ENCODE assay signal across 11 cellular contexts in genomic region chr5:2752059-2752874, GRCh38. TPM values are rescaled to one million over a fixed set of nuclear protein-coding genes. Genes with fewer than 3 reads are reported as not detected.
DNase-seq lines count a peak whose midpoint lies in the region; ATAC-seq lines count a peak whose summit lies in the region.
"Had no signal": no experiment of that assay in that cellular context is flagged by ENCODE, and none has a peak within 500 bp of the region (broad histone marks: within the 10 kb centered on the region; RNA-seq: fewer than 3 reads in every experiment).

No MANE protein-coding gene starts in this region.

- ATAC-seq in HG02970 (IDR thresholded peaks at IDR 0.05; ENCODE audit: low FRiP score, unreplicated experiment), result no peak
- ATAC-seq: stimulated activated naive CD8-positive, alpha-beta T cell treated with anti-CD3 and anti-CD28 coated beads, Interleukin-15, Interleukin-2, amounts not matched to agents 100 U/mL and 50 U/mL, for 24 hours had no signal

- intact Hi-C loops in activated T-helper 1 cell treated with anti-CD3 and anti-CD28 coated beads, Interleukin-12 subunit alpha, Interleukin-12 subunit beta, Interleukin-2, Interleukin-4 antibody, amounts not matched to agents 30 ng/mL and 10 ng/mL and 1 ng/mL, durations not matched to agents 14 hours and 24 hours and 36 hours (cut with micrococcal nuclease), result loop anchor here (5.0 kb wide), 2 partner anchors 840 to 875 kb away; no protein-coding TSS in a partner anchor

- H3K9me3 Mint-ChIP-seq in activated T-helper 1 cell treated with anti-CD3 and anti-CD28 coated beads, Interleukin-12 subunit alpha, Interleukin-12 subunit beta, Interleukin-2, Interleukin-4 antibody, amounts not matched to agents 30 ng/mL and 10 ng/mL and 1 ng/mL, durations not matched to agents 14 hours and 24 hours and 36 hours, result no peaks in the 10 kb centered on the region

- peak overlapping the region; percentile 74 for H3K27ac Mint-ChIP-seq in activated T-helper 1 cell treated with anti-CD3 and anti-CD28 coated beads, Interleukin-12 subunit alpha, Interleukin-12 subunit beta, Interleukin-2, Interleukin-4 antibody, amounts not matched to agents 30 ng/mL and 10 ng/mL and 1 ng/mL, durations not matched to agents 14 hours and 24 hours and 36 hours

- peak overlapping the region in 3 of 5 donors; percentile 45 to 64 (median 63) for H3K9ac ChIP-seq in subcutaneous abdominal adipose tissue (ENCODE audit: low read length in 5 of 5)

- WGBS in iPS DF 6.9 (ENCODE audit: insufficient coverage, insufficient read length), result no CpG with 5 or more reads among the region's 60 CpGs

- H3K4me1 Mint-ChIP-seq in activated T-helper 1 cell treated with anti-CD3 and anti-CD28 coated beads, Interleukin-12 subunit alpha, Interleukin-12 subunit beta, Interleukin-2, Interleukin-4 antibody, amounts not matched to agents 30 ng/mL and 10 ng/mL and 1 ng/mL, durations not matched to agents 14 hours and 24 hours and 36 hours (ENCODE audit: low read depth), result no peaks in the 10 kb centered on the region

- H3K36me3 Mint-ChIP-seq in activated T-helper 1 cell treated with anti-CD3 and anti-CD28 coated beads, Interleukin-12 subunit alpha, Interleukin-12 subunit beta, Interleukin-2, Interleukin-4 antibody, amounts not matched to agents 30 ng/mL and 10 ng/mL and 1 ng/mL, durations not matched to agents 14 hours and 24 hours and 36 hours (ENCODE audit: low read depth), result peaks cover 3% of the 10 kb centered on the region

- H3K9me3 ChIP-seq in iPS DF 6.9 (ENCODE audit: control insufficient read depth, insufficient read depth, low read length), result no peaks in the 10 kb centered on the region
- no peaks in the 10 kb centered on the region for H3K9me3 ChIP-seq in subcutaneous abdominal adipose tissue (ENCODE audit: control insufficient read depth in 5 of 5, low read length in 5 of 5)

- H3K4me3 ChIP-seq in iPS DF 6.9 (ENCODE audit: low read length) (peak overlapping the region; percentile 99; the same call in 1 of the 2 replicates), subcutaneous abdominal adipose tissue (ENCODE audit: low read depth in 1 of 5, low read length in 5 of 5) (peak overlapping the region in 4 of 5 donors; percentile 59 to 74 (median 66))

- peaks cover 53% of the 10 kb centered on the region for H3K27me3 Mint-ChIP-seq in activated T-helper 1 cell treated with anti-CD3 and anti-CD28 coated beads, Interleukin-12 subunit alpha, Interleukin-12 subunit beta, Interleukin-2, Interleukin-4 antibody, amounts not matched to agents 30 ng/mL and 10 ng/mL and 1 ng/mL, durations not matched to agents 14 hours and 24 hours and 36 hours (ENCODE audit: insufficient read depth)

- no peak overlapping the region for H3K4me3 Mint-ChIP-seq in activated T-helper 1 cell treated with anti-CD3 and anti-CD28 coated beads, Interleukin-12 subunit alpha, Interleukin-12 subunit beta, Interleukin-2, Interleukin-4 antibody, amounts not matched to agents 30 ng/mL and 10 ng/mL and 1 ng/mL, durations not matched to agents 14 hours and 24 hours and 36 hours

- H3K36me3 ChIP-seq in iPS DF 6.9 (ENCODE audit: control insufficient read depth, insufficient read depth, low read length) (peaks cover 18% of the 10 kb centered on the region), subcutaneous abdominal adipose tissue (ENCODE audit: control insufficient read depth in 5 of 5, insufficient read depth in 5 of 5, low read length in 5 of 5) (peaks cover 0 to 3% (median 0%) of the 10 kb centered on the region in 5 donors)

- DNase-seq in NCI-H2029 (lab: John Stamatoyannopoulos, UW) (peak; percentile 21), NCI-H2029 treated with DMSO at 0.1 percent for 48 hours (lab: John Stamatoyannopoulos, UW) (no peak), iPS DF 6.9 (ENCODE audit: low read depth, low spot score) (no peak)
- DNase-seq in activated T-helper 1 cell treated with anti-CD3 and anti-CD28 coated beads, Interleukin-12 subunit alpha, Interleukin-12 subunit beta, Interleukin-2, Interleukin-4 antibody, amounts not matched to agents 30 ng/mL and 10 ng/mL and 1 ng/mL, durations not matched to agents 14 hours and 24 hours and 36 hours (ENCODE audit: low spot score), result no peak
- DNase-seq in stimulated activated CD4-positive, alpha-beta T cell treated with anti-CD3 and anti-CD28 coated beads, Interleukin-1b, Interleukin-23, amount 100 ng/mL, for 48 hours, result no peak
- DNase-seq in activated CD4-positive, CD25-positive, alpha-beta regulatory T cell (lab: John Stamatoyannopoulos, UW), result no peak
- DNase-seq: NCI-H1048; stimulated activated naive CD8-positive, alpha-beta T cell treated with anti-CD3 and anti-CD28 coated beads, Interleukin-15, Interleukin-2, amounts not matched to agents 100 U/mL and 50 U/mL, for 24 hours had no signal

- H3K27ac ChIP-seq in iPS DF 6.9 (ENCODE audit: low read length) (no peak overlapping the region), subcutaneous abdominal adipose tissue (ENCODE audit: low read depth, low read length) (peak overlapping the region; percentile 30)

- H3K4me1 ChIP-seq in iPS DF 6.9 (ENCODE audit: control insufficient read depth, insufficient read depth, low read length) (peaks cover 6% of the 10 kb centered on the region), subcutaneous abdominal adipose tissue (ENCODE audit: control insufficient read depth in 5 of 5, insufficient read depth in 5 of 5, low read length in 5 of 5) (peaks cover 0 to 68% (median 54%) of the 10 kb centered on the region in 5 donors)

- H3K27me3 ChIP-seq in iPS DF 6.9 (ENCODE audit: control insufficient read depth, insufficient read depth, low read length), result peaks cover 16% of the 10 kb centered on the region
- peaks cover 0 to 35% (median 19%) of the 10 kb centered on the region in 5 donors for H3K27me3 ChIP-seq in subcutaneous abdominal adipose tissue (ENCODE audit: control insufficient read depth in 5 of 5, insufficient read depth in 4 of 5, low read length in 5 of 5)

RNA-seq across cellular contexts. Expression of gene IRX2, which starts 0.8 kb away (rescaled TPM):
- total RNA-seq in activated T-helper 1 cell treated with anti-CD3 and anti-CD28 coated beads, Interleukin-12 subunit alpha, Interleukin-12 subunit beta, Interleukin-2, Interleukin-4 antibody, amounts not matched to agents 30 ng/mL and 10 ng/mL and 1 ng/mL, durations not matched to agents 14 hours and 24 hours and 36 hours, result not detected in 2 replicates
- total RNA-seq: A172 had no signal
